ENCODE assay signal across 6 cellular contexts in the genomic region with DNA sequence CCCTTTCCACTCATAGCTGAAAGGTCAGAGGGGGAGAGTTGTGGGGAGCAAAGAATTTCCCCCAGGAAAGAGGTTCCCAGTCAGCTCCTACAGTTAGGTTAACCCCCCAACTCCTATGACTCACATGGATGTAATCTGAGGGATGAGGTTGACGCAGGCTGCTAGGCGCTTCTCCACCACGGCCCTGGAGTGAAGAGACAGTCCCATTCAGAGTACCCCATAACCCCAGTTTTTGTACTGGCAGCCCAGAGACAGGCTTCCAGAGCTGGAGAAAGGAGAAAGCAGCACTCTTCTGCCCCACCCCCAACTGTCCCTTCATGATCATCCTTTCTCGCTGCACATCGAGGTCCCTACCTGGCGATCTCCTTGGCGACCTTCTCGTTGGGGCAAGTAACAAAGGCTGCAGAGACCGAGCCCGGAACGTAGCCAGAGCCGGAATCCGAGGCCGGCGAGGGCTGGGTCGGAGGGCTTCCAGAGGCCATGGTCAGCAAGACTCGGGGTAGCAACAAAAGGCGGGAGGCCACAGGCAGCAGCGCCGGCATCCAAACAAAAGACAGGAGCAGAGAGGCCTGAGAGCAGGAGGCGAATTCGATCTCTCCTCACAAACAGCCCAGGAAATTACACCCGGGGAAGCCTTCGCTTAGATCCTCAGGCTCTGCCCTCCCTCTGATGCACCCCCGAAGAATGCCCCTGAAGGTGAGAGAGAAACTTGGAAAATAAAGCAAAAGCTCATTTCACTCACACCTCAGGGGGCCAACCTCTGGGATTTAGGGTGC. TPM values are rescaled to one million over a fixed set of nuclear protein-coding genes. Genes with fewer than 3 reads are reported as not detected.
A peak's percentile ranks its signal among the peaks of the same experiment; 100 is the strongest.
DNase-seq lines count a peak whose midpoint lies in the region; ATAC-seq and TF ChIP-seq lines count a peak whose summit lies in the region.

No MANE protein-coding gene starts in this region.

- H3K36me3 ChIP-seq in Peyer's patch (peaks cover 0 to 37% (median 0%) of the 10 kb centered on the region in 3 donors), gastroesophageal sphincter (peaks cover 0 to 38% of the 10 kb centered on the region in 2 donors), testis (ENCODE audit: low read depth, missing control alignments) (no peaks in the 10 kb centered on the region)

- H3K27me3 ChIP-seq in Peyer's patch (no peaks in the 10 kb centered on the region), gastroesophageal sphincter (no peaks in the 10 kb centered on the region), testis (no peaks in the 10 kb centered on the region)

- peak overlapping the region; percentile 59 to 78 (median 64) for H3K4me3 ChIP-seq in Peyer's patch
- H3K4me3 ChIP-seq in gastroesophageal sphincter, result peak overlapping the region; percentile 57 to 63
- peak overlapping the region; percentile 59 to 86 for H3K4me3 ChIP-seq in testis

- H3K4me1 ChIP-seq in Peyer's patch (peaks cover 0 to 35% (median 10%) of the 10 kb centered on the region in 4 donors), gastroesophageal sphincter (peaks cover 4 to 89% (median 28%) of the 10 kb centered on the region in 3 donors), testis (peaks cover 37% of the 10 kb centered on the region)

- TF ChIP-seq POLR2A in Peyer's patch (IDR thresholded peaks at IDR 0.05) (no peak), gastroesophageal sphincter (IDR thresholded peaks at IDR 0.05) (no peak), testis (IDR thresholded peaks at IDR 0.05) (no peak)

- TF ChIP-seq EP300 in gastroesophageal sphincter (IDR thresholded peaks at IDR 0.05), result no peak

- TF ChIP-seq CTCF in Peyer's patch (IDR thresholded peaks at IDR 0.05) (no peak), gastroesophageal sphincter (IDR thresholded peaks at IDR 0.05) (no peak), testis (IDR thresholded peaks at IDR 0.05) (no peak)

- WGBS in gastroesophageal sphincter (ENCODE audit: low coverage in 1 of 2), 2 donors, result 0% methylated on average over 2 to 12 of the region's 25 CpGs
- 1 to 2% methylated on average over 24 to 25 of the region's 25 CpGs for WGBS in testis, 2 donors

- H3K27ac ChIP-seq in Peyer's patch (peak overlapping the region; percentile 89 to 95 (median 90)), gastroesophageal sphincter (peak overlapping the region; percentile 65 to 98 (median 93)), testis (peak overlapping the region; percentile 91 to 99)

- H3K9me3 ChIP-seq in Peyer's patch, result no peaks in the 10 kb centered on the region
- H3K9me3 ChIP-seq in gastroesophageal sphincter, result no peaks in the 10 kb centered on the region
- H3K9me3 ChIP-seq in testis, result no peaks in the 10 kb centered on the region

- ATAC-seq in gastroesophageal sphincter, result no peak
- ATAC-seq in GM21529 (IDR thresholded peaks at IDR 0.05; ENCODE audit: unreplicated experiment), result no peak

- intact Hi-C loops in testis (cut with DNase I; ENCODE audit: low total_unique reads), result loop anchor here (10.0 kb wide), 1 partner anchor 103 kb away; the partner anchor contains the start of genes TAPBP and ZBTB22

- DNase-seq in EH (ENCODE audit: low read depth) (peak; percentile 96), Peyer's patch (peak in 1 of 3 donors; percentile 62), testis (no peak), NOMO-1 treated with DMSO at 0.1 percent for 48 hours (lab: John Stamatoyannopoulos, UW; ENCODE audit: unreplicated experiment) (no peak)

RNA-seq across cellular contexts. Expression of gene CUTA, which starts 0.6 kb away (rescaled TPM):
- total RNA-seq in Peyer's patch, result 100 to 1,000 TPM in 2 of 4 donors, 10 to 100 TPM in 2; 43.7 to 134 (median 96.2) TPM
- total RNA-seq in gastroesophageal sphincter, result 100 to 1,000 TPM in 3 of 4 donors, 10 to 100 TPM in 1; 90.2 to 144 (median 124) TPM
- 100 to 1,000 TPM; 139 to 146 TPM for total RNA-seq in testis
- polyA plus RNA-seq in testis (ENCODE audit: insufficient read depth, low read depth, low replicate concordance), result 132 TPM

RNA-seq across cellular contexts. Expression of gene SYNGAP1, which starts 2.5 kb away (rescaled TPM):
- total RNA-seq in Peyer's patch (10 to 100 TPM in 3 of 4 donors, 1 to 10 TPM in 1; 5.4 to 42.1 (median 15.0) TPM), gastroesophageal sphincter (10 to 100 TPM in 3 of 4 donors, 1 to 10 TPM in 1; 9.1 to 15.9 (median 12.7) TPM), testis (10 to 100 TPM; 29.4 to 43.9 TPM)
- polyA plus RNA-seq in testis (ENCODE audit: insufficient read depth, low read depth, low replicate concordance), result 31.5 TPM

RNA-seq across cellular contexts. Expression of gene PHF1, which starts 6.5 kb away (rescaled TPM):
- total RNA-seq in Peyer's patch (10 to 100 TPM; 46.8 to 86.1 (median 77.3) TPM), gastroesophageal sphincter (10 to 100 TPM; 73.0 to 91.0 (median 86.1) TPM), testis (100 to 1,000 TPM; 184 to 218 TPM)
- polyA plus RNA-seq in testis (ENCODE audit: insufficient read depth, low read depth, low replicate concordance), result 216 TPM

RNA-seq across cellular contexts. Expression of gene KIFC1, which starts 25.7 kb away (rescaled TPM):
- 10 to 100 TPM; 10.9 to 28.1 (median 18.3) TPM for total RNA-seq in Peyer's patch
- under 1 TPM in 2 of 4 donors, not detected in 2; 0.67 to 0.79 TPM for total RNA-seq in gastroesophageal sphincter
- 10 to 100 TPM; 19.8 to 22.5 TPM for total RNA-seq in testis
- 20.2 TPM for polyA plus RNA-seq in testis (ENCODE audit: insufficient read depth, low read depth, low replicate concordance)

RNA-seq across cellular contexts. Expression of gene ZBTB9, which starts 37.1 kb away (rescaled TPM):
- total RNA-seq in Peyer's patch (1 to 10 TPM in 2 of 4 donors, under 1 TPM in 1, not detected in 1; 0.70 to 5.0 (median 2.6) TPM), gastroesophageal sphincter (1 to 10 TPM; 2.2 to 4.0 (median 3.2) TPM), testis (10 to 100 TPM; 15.2 to 15.7 TPM)
- 16.9 TPM for polyA plus RNA-seq in testis (ENCODE audit: insufficient read depth, low read depth, low replicate concordance)
